23 cellular contexts compared by ENCODE assay signal in genomic region chr4:8401665-8402064, GRCh38. TPM values are rescaled to one million over a fixed set of nuclear protein-coding genes. Genes with fewer than 3 reads are reported as not detected.
A peak's percentile ranks its signal among the peaks of the same experiment; 100 is the strongest.
DNase-seq lines count a peak whose midpoint lies in the region; ATAC-seq and TF ChIP-seq lines count a peak whose summit lies in the region.
"Had no signal": no experiment of that assay in that cellular context is flagged by ENCODE, and none has a peak within 500 bp of the region (broad histone marks: within the 10 kb centered on the region; RNA-seq: fewer than 3 reads in every experiment).

No MANE protein-coding gene starts in this region.

- peak; percentile 25 for ATAC-seq in stimulated activated naive CD8-positive, alpha-beta T cell treated with anti-CD3 and anti-CD28 coated beads, Interleukin-15, amount 100 ng/mL, for 72 hours
- ATAC-seq in stimulated activated naive CD8-positive, alpha-beta T cell treated with anti-CD3 and anti-CD28 coated beads, Interleukin-15, Interleukin-2, amounts not matched to agents 100 U/mL and 50 U/mL, for 24 hours, result no peak
- ATAC-seq in aorta (ENCODE audit: low FRiP score) (no peak), GM18870 (IDR thresholded peaks at IDR 0.05; ENCODE audit: unreplicated experiment) (no peak)
- ATAC-seq: activated CD8-positive, alpha-beta memory T cell treated with anti-CD3 and anti-CD28 coated beads, Interleukin-2, amount 10 ng/mL, durations not matched to agents 7 days and 5 days had no signal

- H3K4me3 ChIP-seq in right atrium auricular region (no peak overlapping the region), sigmoid colon (no peak overlapping the region), aorta (ENCODE audit: low read length in 2 of 2) (no peak overlapping the region)
- H3K4me3 ChIP-seq: dorsolateral prefrontal cortex, K562 had no signal

- H3K27me3 Mint-ChIP-seq in stimulated activated naive CD8-positive, alpha-beta T cell treated with anti-CD3 and anti-CD28 coated beads, Interleukin-15, amount 100 ng/mL, for 72 hours, result no peaks in the 10 kb centered on the region
- H3K27me3 Mint-ChIP-seq: activated CD4-positive, alpha-beta T cell treated with anti-CD3 and anti-CD28 coated beads, Interleukin-2, amount 10 ng/mL, durations not matched to agents 24 days and 14 days; activated CD8-positive, alpha-beta memory T cell treated with anti-CD3 and anti-CD28 coated beads, Interleukin-2, amount 10 ng/mL, durations not matched to agents 7 days and 5 days; activated naive CD8-positive, alpha-beta T cell treated with anti-CD3 and anti-CD28 coated beads, Interleukin-2, amount 10 ng/mL, durations not matched to agents 7 days and 5 days had no signal

- no peaks in the 10 kb centered on the region for H3K9me3 Mint-ChIP-seq in stimulated activated naive CD8-positive, alpha-beta T cell treated with anti-CD3 and anti-CD28 coated beads, Interleukin-15, amount 100 ng/mL, for 72 hours
- H3K9me3 Mint-ChIP-seq: activated CD4-positive, alpha-beta T cell treated with anti-CD3 and anti-CD28 coated beads, Interleukin-2, amount 10 ng/mL, durations not matched to agents 24 days and 14 days; activated naive CD8-positive, alpha-beta T cell treated with anti-CD3 and anti-CD28 coated beads, Interleukin-2, amount 10 ng/mL, durations not matched to agents 7 days and 5 days; activated T-helper 1 cell treated with anti-CD3 and anti-CD28 coated beads, Interleukin-12 subunit alpha, Interleukin-12 subunit beta, Interleukin-2, Interleukin-4 antibody, amounts not matched to agents 30 ng/mL and 10 ng/mL and 1 ng/mL, durations not matched to agents 14 hours and 24 hours and 36 hours had no signal

- no peaks in the 10 kb centered on the region for H3K4me1 Mint-ChIP-seq in stimulated activated naive CD8-positive, alpha-beta T cell treated with anti-CD3 and anti-CD28 coated beads, Interleukin-15, amount 100 ng/mL, for 72 hours
- H3K4me1 Mint-ChIP-seq: activated CD4-positive, alpha-beta T cell treated with anti-CD3 and anti-CD28 coated beads, Interleukin-2, amount 10 ng/mL, durations not matched to agents 24 days and 14 days; activated CD8-positive, alpha-beta memory T cell treated with anti-CD3 and anti-CD28 coated beads, Interleukin-2, amount 10 ng/mL, durations not matched to agents 7 days and 5 days; activated naive CD8-positive, alpha-beta T cell treated with anti-CD3 and anti-CD28 coated beads, Interleukin-2, amount 10 ng/mL, durations not matched to agents 7 days and 5 days had no signal

- DNase-seq in stimulated activated naive CD8-positive, alpha-beta T cell treated with anti-CD3 and anti-CD28 coated beads, Interleukin-15, amount 100 ng/mL, for 72 hours, result no peak
- DNase-seq in stimulated activated naive CD8-positive, alpha-beta T cell treated with anti-CD3 and anti-CD28 coated beads, Interleukin-15, Interleukin-2, amounts not matched to agents 100 U/mL and 50 U/mL, for 24 hours, result no peak
- DNase-seq in right atrium auricular region (ENCODE audit: low spot score), result no peak
- no peak for DNase-seq in sigmoid colon
- DNase-seq in aorta, result peak in 1 of 2 donors; percentile 71
- no peak for DNase-seq in activated gamma-delta T cell (lab: John Stamatoyannopoulos, UW)
- no peak for DNase-seq in MV-4-11 (lab: John Stamatoyannopoulos, UW)
- DNase-seq: activated CD4-positive, alpha-beta T cell treated with anti-CD3 and anti-CD28 coated beads, Interleukin-2, amount 10 ng/mL, durations not matched to agents 24 days and 14 days; activated CD8-positive, alpha-beta memory T cell treated with anti-CD3 and anti-CD28 coated beads, Interleukin-2, amount 10 ng/mL, durations not matched to agents 7 days and 5 days; activated naive CD8-positive, alpha-beta T cell treated with anti-CD3 and anti-CD28 coated beads, Interleukin-2, amount 10 ng/mL, durations not matched to agents 7 days and 5 days; kidney glomerular epithelial cell; NCI-H187; NCI-H748 treated with DMSO at 0.1 percent for 48 hours; nephron progenitor cell; SIG-M5; stimulated activated CD4-positive, alpha-beta T cell treated with anti-CD3 and anti-CD28 coated beads, Interleukin-4, amount 100 ng/mL, for 4 hours; T-helper 1 cell had no signal

- H3K27me3 ChIP-seq in right atrium auricular region (no peaks in the 10 kb centered on the region), sigmoid colon (no peaks in the 10 kb centered on the region), aorta (ENCODE audit: control insufficient read depth in 1 of 2, insufficient read depth in 2 of 2, low read length in 1 of 2) (no peaks in the 10 kb centered on the region)
- H3K27me3 ChIP-seq: dorsolateral prefrontal cortex had no signal

- peak overlapping the region in 1 of 2 donors; percentile 96 for H3K27ac Mint-ChIP-seq in stimulated activated naive CD8-positive, alpha-beta T cell treated with anti-CD3 and anti-CD28 coated beads, Interleukin-15, amount 100 ng/mL, for 72 hours
- H3K27ac Mint-ChIP-seq: activated CD4-positive, alpha-beta T cell treated with anti-CD3 and anti-CD28 coated beads, Interleukin-2, amount 10 ng/mL, durations not matched to agents 24 days and 14 days; activated CD8-positive, alpha-beta memory T cell treated with anti-CD3 and anti-CD28 coated beads, Interleukin-2, amount 10 ng/mL, durations not matched to agents 7 days and 5 days; activated naive CD8-positive, alpha-beta T cell treated with anti-CD3 and anti-CD28 coated beads, Interleukin-2, amount 10 ng/mL, durations not matched to agents 7 days and 5 days; activated T-helper 1 cell treated with anti-CD3 and anti-CD28 coated beads, Interleukin-12 subunit alpha, Interleukin-12 subunit beta, Interleukin-2, Interleukin-4 antibody, amounts not matched to agents 30 ng/mL and 10 ng/mL and 1 ng/mL, durations not matched to agents 14 hours and 24 hours and 36 hours; mesothelial cell of epicardium; nephron progenitor cell had no signal

- H3K4me3 Mint-ChIP-seq in stimulated activated naive CD8-positive, alpha-beta T cell treated with anti-CD3 and anti-CD28 coated beads, Interleukin-15, amount 100 ng/mL, for 72 hours, result no peak overlapping the region
- H3K4me3 Mint-ChIP-seq: activated CD4-positive, alpha-beta T cell treated with anti-CD3 and anti-CD28 coated beads, Interleukin-2, amount 10 ng/mL, durations not matched to agents 24 days and 14 days; activated CD8-positive, alpha-beta memory T cell treated with anti-CD3 and anti-CD28 coated beads, Interleukin-2, amount 10 ng/mL, durations not matched to agents 7 days and 5 days; activated naive CD8-positive, alpha-beta T cell treated with anti-CD3 and anti-CD28 coated beads, Interleukin-2, amount 10 ng/mL, durations not matched to agents 7 days and 5 days; activated T-helper 1 cell treated with anti-CD3 and anti-CD28 coated beads, Interleukin-12 subunit alpha, Interleukin-12 subunit beta, Interleukin-2, Interleukin-4 antibody, amounts not matched to agents 30 ng/mL and 10 ng/mL and 1 ng/mL, durations not matched to agents 14 hours and 24 hours and 36 hours; mesothelial cell of epicardium; nephron progenitor cell had no signal

- WGBS in sigmoid colon, 2 donors, result 94 to 96% methylated on average over 10 of the region's 10 CpGs
- 60 to 65% methylated on average over 10 of the region's 10 CpGs for WGBS in aorta, 2 donors

- H3K9me3 ChIP-seq in right atrium auricular region (no peaks in the 10 kb centered on the region), sigmoid colon (no peaks in the 10 kb centered on the region), aorta (ENCODE audit: control insufficient read depth, low read length) (no peaks in the 10 kb centered on the region)

- no peak for TF ChIP-seq POLR2A in sigmoid colon (IDR thresholded peaks at IDR 0.05)

- intact Hi-C loops in sigmoid colon (cut with DNase I), result loop anchor here (2.0 to 10.0 kb wide), 3 partner anchors 127 to 247 kb away; partner anchors contain the start of gene ABLIM2
- intact Hi-C loops in aorta (cut with DNase I), result loop anchor here in 1 of 2 donors (2.0 to 5.0 kb wide), 3 partner anchors 127 to 224 kb away; no protein-coding TSS in a partner anchor

- peak overlapping the region; percentile 65 to 72 for H3K27ac ChIP-seq in right atrium auricular region
- peak overlapping the region; percentile 75 to 90 (median 80) for H3K27ac ChIP-seq in sigmoid colon
- peak overlapping the region; percentile 8 to 29 for H3K27ac ChIP-seq in aorta (ENCODE audit: low read depth in 1 of 2, low read length in 2 of 2)
- H3K27ac ChIP-seq: epithelial cell of prostate had no signal

- peaks cover 0 to 41% of the 10 kb centered on the region in 2 donors for H3K4me1 ChIP-seq in right atrium auricular region
- H3K4me1 ChIP-seq in sigmoid colon, result peaks cover 0 to 27% (median 23%) of the 10 kb centered on the region in 4 donors
- no peaks in the 10 kb centered on the region for H3K4me1 ChIP-seq in aorta (ENCODE audit: control insufficient read depth in 1 of 2, insufficient read depth in 2 of 2, low read length in 2 of 2)

- H3K36me3 ChIP-seq in right atrium auricular region, result peaks cover 73% of the 10 kb centered on the region
- H3K36me3 ChIP-seq in sigmoid colon, result peaks cover 12 to 65% (median 37%) of the 10 kb centered on the region in 4 donors
- peaks cover 0 to 2% of the 10 kb centered on the region in 2 donors for H3K36me3 ChIP-seq in aorta (ENCODE audit: control insufficient read depth in 1 of 2, insufficient read depth in 2 of 2, low read length in 1 of 2)

- TF ChIP-seq CTCF in right atrium auricular region (IDR thresholded peaks at IDR 0.05) (no peak), sigmoid colon (IDR thresholded peaks at IDR 0.05) (no peak)

- TF ChIP-seq EP300 in sigmoid colon (IDR thresholded peaks at IDR 0.05), result no peak

RNA-seq across cellular contexts. Expression of gene ACOX3, which starts 38.9 kb away (rescaled TPM):
- 10 to 100 TPM; 66.9 to 68.8 TPM for total RNA-seq in right atrium auricular region
- 10 to 100 TPM; 24.8 to 51.0 (median 29.4) TPM for total RNA-seq in sigmoid colon
- polyA plus RNA-seq in sigmoid colon, result 10 to 100 TPM in 2 of 3 donors, 1 to 10 TPM in 1; 8.4 to 18.0 (median 16.9) TPM
- 10 to 100 TPM; 37.6 to 43.7 TPM for total RNA-seq in aorta
- 10 to 100 TPM; 26.3 to 33.6 TPM for polyA plus RNA-seq in aorta

RNA-seq across cellular contexts. Expression of gene TRMT44, which starts 38.9 kb away (rescaled TPM):
- total RNA-seq in right atrium auricular region (10 to 100 TPM; 10.5 to 11.4 TPM), sigmoid colon (10 to 100 TPM; 14.2 to 29.1 (median 17.0) TPM), aorta (10 to 100 TPM; 18.1 to 23.1 TPM)
- polyA plus RNA-seq in sigmoid colon (1 to 10 TPM; 2.1 to 7.0 (median 5.4) TPM), aorta (10 to 100 TPM in 1 of 2 donors, 1 to 10 TPM in 1; 6.1 to 10.3 TPM)

Comparison
In these comparisons a context has a peak if more than half of its experiments do, and no peak if none do; other contexts are left out.
1. H3K27ac ChIP-seq: peak in every context shown above with its lines; median percentile 80 in sigmoid colon; 68 in right atrium auricular region; 18 in aorta.